Comparison of ENCODE assay signal across 10 cellular contexts in genomic region chr1:150159550-150159949, GRCh38. TPM values are rescaled to one million over a fixed set of nuclear protein-coding genes. Genes with fewer than 3 reads are reported as not detected.
DNase-seq lines count a peak whose midpoint lies in the region; ATAC-seq and TF ChIP-seq lines count a peak whose summit lies in the region.
"Had no signal": no experiment of that assay in that cellular context is flagged by ENCODE, and none has a peak within 500 bp of the region (broad histone marks: within the 10 kb centered on the region; RNA-seq: fewer than 3 reads in every experiment).

No MANE protein-coding gene starts in this region.

- peaks cover 37% of the 10 kb centered on the region for H3K36me3 Mint-ChIP-seq in T-helper 1 cell treated with Interleukin-12 subunit alpha and Interleukin-12 subunit beta and Interleukin-4 antibody, amounts not matched to agents 30 μg/mL and 1 μg/mL, for 36 hours (ENCODE audit: low read depth)

- WGBS in heart right ventricle, 2 donors = 66% methylated on average over 8 of the region's 8 CpGs

- peaks cover 0 to 65% (median 26%) of the 10 kb centered on the region in 9 donors for H3K36me3 ChIP-seq in heart right ventricle

- no peaks in the 10 kb centered on the region for H3K27me3 Mint-ChIP-seq in T-helper 1 cell treated with Interleukin-12 subunit alpha and Interleukin-12 subunit beta and Interleukin-4 antibody, amounts not matched to agents 30 μg/mL and 1 μg/mL, for 36 hours (ENCODE audit: low read depth)

- intact Hi-C loops in heart right ventricle (cut with DNase I) = loop anchor here in 1 of 10 donors (5.0 kb wide), 1 partner anchor 82 kb away; no protein-coding TSS in a partner anchor
- intact Hi-C loops in sciatic nerve (cut with DNase I) = no loop called here

- peak overlapping the region in 1 of 10 donors; percentile 19 for H3K4me3 ChIP-seq in heart right ventricle

- H3K4me3 Mint-ChIP-seq in T-helper 1 cell treated with Interleukin-12 subunit alpha and Interleukin-12 subunit beta and Interleukin-4 antibody, amounts not matched to agents 30 μg/mL and 1 μg/mL, for 36 hours = peak overlapping the region; percentile 7

- peak overlapping the region in 8 of 10 donors; percentile 10 to 95 (median 60) for H3K27ac ChIP-seq in heart right ventricle
- H3K27ac ChIP-seq in temporal lobe (ENCODE audit: low read depth, low read length) = peak overlapping the region; percentile 38

- no peaks in the 10 kb centered on the region for H3K27me3 ChIP-seq in heart right ventricle

- DNase-seq in T-helper 1 cell (no peak), SKM-1 treated with dmso at 0.1 percent for 144 hours (lab: John Stamatoyannopoulos, UW; ENCODE audit: unreplicated experiment) (peak; percentile 87), heart right ventricle (peak in 1 of 2 donors; percentile 24), NCI-H69 (lab: John Stamatoyannopoulos, UW) (no peak), sciatic nerve (ENCODE audit: low spot score) (no peak)
- DNase-seq: activated effector memory CD4-positive, alpha-beta T cell treated with anti-CD3 and anti-CD28 coated beads, Interleukin-2, amount 50 U/mL, for 16 hours; foreskin melanocyte had no signal

- peak in 1 of 8 donors; percentile 7 for ATAC-seq in heart right ventricle
- no peak for ATAC-seq in GM21737 (IDR thresholded peaks at IDR 0.05; ENCODE audit: unreplicated experiment)
- ATAC-seq in sciatic nerve = no peak

- no peaks in the 10 kb centered on the region for H3K9me3 ChIP-seq in heart right ventricle

- TF ChIP-seq CTCF in heart right ventricle (IDR thresholded peaks at IDR 0.05) = no peak

- peaks cover 10 to 96% (median 31%) of the 10 kb centered on the region in 9 donors for H3K4me1 ChIP-seq in heart right ventricle

- peaks cover 47% of the 10 kb centered on the region for H3K4me1 Mint-ChIP-seq in T-helper 1 cell treated with Interleukin-12 subunit alpha and Interleukin-12 subunit beta and Interleukin-4 antibody, amounts not matched to agents 30 μg/mL and 1 μg/mL, for 36 hours (ENCODE audit: low read depth)

- H3K9me3 Mint-ChIP-seq in T-helper 1 cell treated with Interleukin-12 subunit alpha and Interleukin-12 subunit beta and Interleukin-4 antibody, amounts not matched to agents 30 μg/mL and 1 μg/mL, for 36 hours = no peaks in the 10 kb centered on the region

- no peak overlapping the region for H3K27ac Mint-ChIP-seq in T-helper 1 cell treated with Interleukin-12 subunit alpha and Interleukin-12 subunit beta and Interleukin-4 antibody, amounts not matched to agents 30 μg/mL and 1 μg/mL, for 36 hours

RNA-seq across cellular contexts. Expression of gene PLEKHO1, which starts 9.8 kb away (rescaled TPM):
- total RNA-seq in heart right ventricle = 10 to 100 TPM; 29.3 to 82.3 (median 56.8) TPM
- 100 to 1,000 TPM; 215 to 221 TPM for polyA plus RNA-seq in heart right ventricle
- 45.2 TPM for total RNA-seq in temporal lobe
- 53.4 TPM for total RNA-seq in sciatic nerve
